6 cellular contexts compared by ENCODE assay signal in the genomic region with DNA sequence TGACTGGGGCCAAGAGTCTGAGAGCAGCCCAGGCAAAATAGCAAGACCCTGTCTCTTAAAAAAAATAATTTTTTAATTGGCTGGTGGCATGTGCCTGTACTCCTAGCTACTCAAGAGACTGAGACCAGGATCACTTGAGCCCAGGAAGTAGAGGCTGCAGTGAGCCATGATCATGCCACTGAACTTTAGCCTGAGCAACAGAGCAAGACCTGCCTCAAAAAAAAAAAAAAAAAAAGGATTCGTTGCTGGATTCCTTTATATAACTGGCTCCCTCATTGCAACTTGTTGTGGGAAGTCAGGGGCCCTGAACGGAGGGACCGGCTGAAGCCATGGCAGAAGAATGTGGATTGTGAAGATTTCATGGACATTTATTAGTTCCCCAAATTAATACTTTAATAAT. TPM values are rescaled to one million over a fixed set of nuclear protein-coding genes. Genes with fewer than 3 reads are reported as not detected.
DNase-seq lines count a peak whose midpoint lies in the region; ATAC-seq, FAIRE-seq and TF ChIP-seq lines count a peak whose summit lies in the region.
"Not testable (repeated sequence)": the region's sequence is repeated elsewhere in the genome, so short reads cannot be mapped to it uniquely, and the experiment has no call there.

No MANE protein-coding gene starts in this region.

- not testable (repeated sequence) for TF ChIP-seq EP300 in HepG2 (IDR thresholded peaks at IDR 0.05; ENCODE audit: low read depth in 2 of 2, low read length in 2 of 2); HepG2 (CRISPR knock-in tag; IDR thresholded peaks at IDR 0.05; ENCODE audit: borderline replicate concordance)

- not testable (repeated sequence) for TF ChIP-seq POLR2A in HepG2 (IDR thresholded peaks at IDR 0.05; ENCODE audit: insufficient read depth in 1 of 2, low read depth in 2 of 2, low read length in 2 of 2)

- CTCF ChIA-PET in HepG2 (lab: Yijun Ruan, JAX; ENCODE audit: low intra/inter-chr PET ratio, low total read pairs) = not testable (repeated sequence)

- H3K56ac ChIP-seq in H9 (ENCODE audit: insufficient read length, low read depth, low read length) = not testable (repeated sequence)

- not testable (repeated sequence) for H3K9me3 ChIP-seq in H9 (ENCODE audit: control insufficient read depth, low read depth, low read length); Karpas-422 (ENCODE audit: low read length); iPS-20b (ENCODE audit: insufficient read depth, low read depth, low read length); HepG2 (ENCODE audit: low read length)
- H3K9me3 ChIP-seq in endodermal cell (ENCODE audit: control insufficient read depth, low read length) = peaks cover 62% of the 10 kb centered on the region

- H3K4me1 ChIP-seq in H9 (ENCODE audit: insufficient read depth, low read length); Karpas-422 (ENCODE audit: low read length); endodermal cell (ENCODE audit: control insufficient read depth, insufficient read depth, low read length); HepG2 (ENCODE audit: insufficient read depth, low read length): not testable (repeated sequence)
- peaks cover 37% of the 10 kb centered on the region; the same call in 1 of the 2 replicates for H3K4me1 ChIP-seq in iPS-20b (ENCODE audit: insufficient read depth, low read length)

- not testable (repeated sequence) for H3K27me3 Mint-ChIP-seq in H9 (ENCODE audit: low read depth); endodermal cell (ENCODE audit: insufficient read depth)

- H2BK15ac ChIP-seq in H9 (ENCODE audit: low read depth, low read length) = not testable (repeated sequence)

- peak; percentile 62; the same call in 2 of the 3 replicates for ATAC-seq in HepG2

- not testable (repeated sequence) for H2AFZ ChIP-seq in H9 (ENCODE audit: low read length); Karpas-422 (ENCODE audit: low read length); HepG2 (ENCODE audit: low read length)

- not testable (repeated sequence) for H3K23ac ChIP-seq in H9 (ENCODE audit: insufficient read length, low read depth, low read length)

- not testable (repeated sequence) for H4K8ac ChIP-seq in H9 (replicated peaks; ENCODE audit: insufficient read length, low read depth, low read length)

- H3K27ac Mint-ChIP-seq in H9 = peak overlapping the region; percentile 94 to 99 (median 98)
- H3K27ac Mint-ChIP-seq in endodermal cell = not testable (repeated sequence)

- not testable (repeated sequence) for H3K4me3 ChIP-seq in Karpas-422 (ENCODE audit: low read length); HepG2 (replicated peaks in 1 of 3; ENCODE audit: insufficient read depth in 1 of 3, low read depth in 2 of 3, low read length in 3 of 3)
- H3K4me3 ChIP-seq in endodermal cell (ENCODE audit: low read length) (peak overlapping the region; percentile 68), iPS-20b (ENCODE audit: low read length) (peak overlapping the region; percentile 32; the same call in 1 of the 2 replicates)

- not testable (repeated sequence) for H3K79me1 ChIP-seq in H9 (ENCODE audit: insufficient read depth, low read depth, low read length, poor library complexity, severe bottlenecking)

- H3K9me2 ChIP-seq in Karpas-422 (replicated peaks; ENCODE audit: insufficient read depth, low read length) = not testable (repeated sequence)

- H3K27me3 ChIP-seq in H9 (ENCODE audit: insufficient read depth, low read length); Karpas-422 (ENCODE audit: low read length); endodermal cell (ENCODE audit: control insufficient read depth, insufficient read depth, low read length, poor library complexity, severe bottlenecking); iPS-20b (ENCODE audit: insufficient read depth, low read length); HepG2 (ENCODE audit: control insufficient read depth in 1 of 2, insufficient read depth in 2 of 2, low read length in 2 of 2): not testable (repeated sequence)

- H3K4me3 Mint-ChIP-seq in H9 = peak overlapping the region in 1 of 2 experiments; percentile 79; a peak in 4 of 5 replicates
- not testable (repeated sequence) for H3K4me3 Mint-ChIP-seq in endodermal cell

- DNase-seq in Caki2 (ENCODE audit: low read depth) (peak; percentile 33), Karpas-422 (peak; percentile 22), HepG2 (ENCODE audit: low spot score) (peak; percentile 13)
- DNase-seq in H9, endodermal cell: not testable (repeated sequence)

- not testable (repeated sequence) for H4K5ac ChIP-seq in H9 (ENCODE audit: insufficient read length, low read depth, low read length)

- not testable (repeated sequence) for H3K14ac ChIP-seq in H9 (ENCODE audit: insufficient read depth, low read length)

- POLR2A ChIA-PET in HepG2 (lab: Yijun Ruan, JAX) = not testable (repeated sequence)

- H3K4me2 ChIP-seq in H9 (ENCODE audit: insufficient read depth, insufficient read length, low read length); Karpas-422 (ENCODE audit: low read depth, low read length, poor library complexity, severe bottlenecking); HepG2 (ENCODE audit: low read depth, low read length): not testable (repeated sequence)

- FAIRE-seq in HepG2 (lab: Jason Lieb, UNC) = not testable (repeated sequence)

- H3K36me3 ChIP-seq in Karpas-422 (ENCODE audit: insufficient read depth, low read length); iPS-20b (ENCODE audit: insufficient read depth, low read depth, low read length); HepG2 (replicated peaks in 1 of 2; ENCODE audit: control insufficient read depth in 1 of 2, insufficient read depth in 2 of 2, low read length in 2 of 2): not testable (repeated sequence)
- H3K36me3 ChIP-seq in endodermal cell (ENCODE audit: control insufficient read depth, insufficient read depth, low read length) = peaks cover 14% of the 10 kb centered on the region

- H3K4ac ChIP-seq in H9 (ENCODE audit: low read depth, low read length) = not testable (repeated sequence)

- not testable (repeated sequence) for H4K91ac ChIP-seq in H9 (ENCODE audit: insufficient read length, low read depth, low read length)

- H3K79me2 ChIP-seq in H9 (ENCODE audit: insufficient read depth, low read length); Karpas-422 (ENCODE audit: low read length); HepG2 (ENCODE audit: insufficient read depth, low read length): not testable (repeated sequence)

- not testable (repeated sequence) for H2BK20ac ChIP-seq in H9 (ENCODE audit: low read depth, low read length, poor library complexity, severe bottlenecking)

- H3K36me3 Mint-ChIP-seq in H9 (ENCODE audit: insufficient read depth in 1 of 3, low read depth in 3 of 3) = peaks cover 16 to 35% (median 19%) of the 10 kb centered on the region in 3 experiments
- peaks cover 34% of the 10 kb centered on the region for H3K36me3 Mint-ChIP-seq in endodermal cell (ENCODE audit: low read depth)

- H3K9ac ChIP-seq in H9 (ENCODE audit: extremely low read depth, insufficient read length, low read length); Karpas-422 (ENCODE audit: low read length); endodermal cell (ENCODE audit: extremely low read depth, low read length, poor library complexity, severe bottlenecking); HepG2 (ENCODE audit: insufficient read depth, low read depth, low read length): not testable (repeated sequence)
- peak overlapping the region; percentile 58; the same call in 1 of the 2 replicates for H3K9ac ChIP-seq in iPS-20b (ENCODE audit: low read depth, low read length)

- WGBS in H9 (ENCODE audit: extremely low coverage, insufficient read length, low lambda C conversion rate) = no CpG with 5 or more reads among the region's 3 CpGs
- 93% methylated on average over 3 of the region's 3 CpGs; no CpG with 5 or more reads in 1 of the 2 experiments for WGBS in endodermal cell (ENCODE audit: insufficient coverage in 1 of 2, insufficient read length in 1 of 2), 2 experiments
- WGBS in HepG2 (ENCODE audit: low lambda C conversion rate) = 50% methylated on average over 3 of the region's 3 CpGs

- H3T11ph ChIP-seq in H9 (ENCODE audit: low read length) = not testable (repeated sequence)

- H2BK12ac ChIP-seq in H9 (ENCODE audit: insufficient read length, low read depth, low read length) = not testable (repeated sequence)

- TF ChIP-seq CTCF in H9 (conservative IDR thresholded peaks at IDR 0.05); endodermal cell (conservative IDR thresholded peaks at IDR 0.05); HepG2 (CRISPR knock-in tag; IDR thresholded peaks at IDR 0.05): not testable (repeated sequence)

- not testable (repeated sequence) for H4K20me1 ChIP-seq in H9 (ENCODE audit: control insufficient read depth, insufficient read depth, insufficient read length); Karpas-422 (ENCODE audit: insufficient read depth, low read depth, low read length); HepG2 (ENCODE audit: insufficient read depth, low read length)

- BruUV-seq in HepG2 (replicated peaks; lab: Mats Ljungman, UMichigan) = not testable (repeated sequence)

- H3K18ac ChIP-seq in H9 (ENCODE audit: insufficient read length, low read depth, low read length) = not testable (repeated sequence)

- H3K23me2 ChIP-seq in H9 (ENCODE audit: insufficient read length, low read depth, low read length, poor library complexity, severe bottlenecking) = not testable (repeated sequence)

- not testable (repeated sequence) for H2AK5ac ChIP-seq in H9 (ENCODE audit: insufficient read length, low read length)

- H2BK120ac ChIP-seq in H9 (ENCODE audit: low read depth, low read length, poor library complexity, severe bottlenecking) = not testable (repeated sequence)

- H2BK5ac ChIP-seq in H9 (ENCODE audit: insufficient read length, low read length) = not testable (repeated sequence)

- intact Hi-C loops in HepG2 (cut with micrococcal nuclease; ENCODE audit: unreplicated experiment) = not testable (repeated sequence)

- H3K27ac ChIP-seq in H9 (ENCODE audit: insufficient read length, low read depth, low read length) (peak overlapping the region; percentile 90), iPS-20b (ENCODE audit: low read length) (peak overlapping the region; percentile 87)
- H3K27ac ChIP-seq in Karpas-422 (ENCODE audit: low read length); endodermal cell (ENCODE audit: low read depth, low read length); HepG2 (ENCODE audit: extremely low read length, insufficient read depth, low read length): not testable (repeated sequence)

- H3K9me3 Mint-ChIP-seq in H9 = peaks cover 12 to 14% of the 10 kb centered on the region in 2 experiments
- peaks cover 60% of the 10 kb centered on the region for H3K9me3 Mint-ChIP-seq in endodermal cell

- H3K4me1 Mint-ChIP-seq in H9 = peaks cover 53 to 67% of the 10 kb centered on the region in 2 experiments
- not testable (repeated sequence) for H3K4me1 Mint-ChIP-seq in endodermal cell

- in situ Hi-C loops in Caki2 (cut with HindIII; ENCODE audit: low pct_unique_long_range_greater_than_20kb, low sequenced_read_pairs); HepG2 (cut with HindIII; ENCODE audit: extremely low pct_ligation_motif_present, low pct_unique_long_range_greater_than_20kb): not testable (repeated sequence)

- not testable (repeated sequence) for TF ChIP-seq RAD21 in HepG2 (CRISPR knock-in tag; IDR thresholded peaks at IDR 0.05)

RNA-seq across cellular contexts. Expression of a gene that starts 15.3 kb away (rescaled TPM):
- total RNA-seq in Caki2 (2014; rRNA removed; shearing (Covaris generic); ENCODE audit: low replicate concordance) = 4.9 and 6.4 TPM in 2 replicates
- total RNA-seq in H9 (2021) (17.4 and 22.4 TPM in 2 replicates), endodermal cell (10 to 100 TPM; 11.8 to 25.1 TPM), HepG2 (2016; rRNA removed; fragmentation: Illumina TruSeq; extraction: Trizol) (4.6 and 5.2 TPM in 2 replicates)
- 15.3 and 20.8 TPM in 2 replicates for total RNA-seq in Karpas-422 (2014; rRNA removed; shearing (Covaris generic); ENCODE audit: low replicate concordance)
- 6.9 TPM for polyA plus RNA-seq in endodermal cell (2013, experiment 1 of 2)
- 8.1 TPM for polyA plus RNA-seq in endodermal cell (2013, experiment 2 of 2)
- total RNA-seq in HepG2 (2016; cell fraction: cytosol; rRNA removed; fragmentation: Illumina TruSeq; extraction: Trizol; ENCODE audit: low read depth) = 14.2 and 15.9 TPM in 2 replicates
- total RNA-seq in HepG2 (2016; cell fraction: insoluble cytoplasmic fraction; rRNA removed; fragmentation: Illumina TruSeq; extraction: Trizol) = 4.7 and 5.5 TPM in 2 replicates
- total RNA-seq in HepG2 (2016; cell fraction: membrane; rRNA removed; fragmentation: Illumina TruSeq; extraction: Trizol) = 9.0 and 11.8 TPM in 2 replicates
- total RNA-seq in HepG2 (2016; cell fraction: nucleus; rRNA removed; fragmentation: Illumina TruSeq; extraction: Trizol) = 18.6 and 20.4 TPM in 2 replicates
- polyA plus RNA-seq in HepG2 (2011; rRNA removed) = 1.8 and 2.9 TPM in 2 replicates
- polyA plus RNA-seq in HepG2 (2011; cell fraction: cytosol; rRNA removed) = 0.97 and 1.0 TPM in 2 replicates
- 4.3 TPM in 2 replicates for polyA plus RNA-seq in HepG2 (2011; cell fraction: nucleus; rRNA removed)
- polyA plus RNA-seq in HepG2 (2012) = 1.7 and 2.0 TPM in 2 replicates
- 0.53 and 0.58 TPM in 2 replicates for polyA plus RNA-seq in HepG2 (2016; cell fraction: cytosol; fragmentation: Illumina TruSeq; extraction: Trizol; ENCODE audit: low read depth)
- polyA plus RNA-seq in HepG2 (2016; cell fraction: insoluble cytoplasmic fraction; fragmentation: Illumina TruSeq; extraction: Trizol; ENCODE audit: low read depth) = 2.5 and 2.8 TPM in 2 replicates
- polyA plus RNA-seq in HepG2 (2016; cell fraction: membrane; fragmentation: Illumina TruSeq; extraction: Trizol; ENCODE audit: low read depth) = 1.5 and 2.0 TPM in 2 replicates
- 5.1 and 6.1 TPM in 2 replicates for polyA plus RNA-seq in HepG2 (2016; cell fraction: nucleus; fragmentation: Illumina TruSeq; extraction: Trizol; ENCODE audit: insufficient read depth, low read depth)
- 9.9 and 26.1 TPM in 2 replicates for polyA minus RNA-seq in HepG2 (2011; rRNA and poly(A)+ RNA removed; ENCODE audit: low replicate concordance)
- polyA minus RNA-seq in HepG2 (2011; cell fraction: cytosol; rRNA and poly(A)+ RNA removed) = 2.5 and 4.6 TPM in 2 replicates
- polyA minus RNA-seq in HepG2 (2011; cell fraction: nucleus; rRNA and poly(A)+ RNA removed) = 44.1 and 49.7 TPM in 2 replicates

RNA-seq across cellular contexts. Expression of a gene that starts 15.7 kb away (rescaled TPM):
- 380 and 385 TPM in 2 replicates for total RNA-seq in Caki2 (2014; rRNA removed; shearing (Covaris generic); ENCODE audit: low replicate concordance)
- total RNA-seq in H9 (2021) = 317 and 324 TPM in 2 replicates
- total RNA-seq in Karpas-422 (2014; rRNA removed; shearing (Covaris generic); ENCODE audit: low replicate concordance) = 141 and 208 TPM in 2 replicates
- 100 to 1,000 TPM; 160 to 259 TPM for total RNA-seq in endodermal cell
- 235 TPM for polyA plus RNA-seq in endodermal cell (2013, experiment 1 of 2)
- 226 TPM for polyA plus RNA-seq in endodermal cell (2013, experiment 2 of 2)
- 415 and 596 TPM in 2 replicates for total RNA-seq in HepG2 (2016; rRNA removed; fragmentation: Illumina TruSeq; extraction: Trizol)
- 85.4 and 99.8 TPM in 2 replicates for total RNA-seq in HepG2 (2016; cell fraction: cytosol; rRNA removed; fragmentation: Illumina TruSeq; extraction: Trizol; ENCODE audit: low read depth)
- total RNA-seq in HepG2 (2016; cell fraction: insoluble cytoplasmic fraction; rRNA removed; fragmentation: Illumina TruSeq; extraction: Trizol) = 405 and 611 TPM in 2 replicates
- 96.5 and 110 TPM in 2 replicates for total RNA-seq in HepG2 (2016; cell fraction: membrane; rRNA removed; fragmentation: Illumina TruSeq; extraction: Trizol)
- total RNA-seq in HepG2 (2016; cell fraction: nucleus; rRNA removed; fragmentation: Illumina TruSeq; extraction: Trizol) = 230 and 233 TPM in 2 replicates
- 203 and 293 TPM in 2 replicates for polyA plus RNA-seq in HepG2 (2011; rRNA removed)
- polyA plus RNA-seq in HepG2 (2011; cell fraction: cytosol; rRNA removed) = 203 and 248 TPM in 2 replicates
- 56.7 and 75.3 TPM in 2 replicates for polyA plus RNA-seq in HepG2 (2011; cell fraction: nucleus; rRNA removed)
- 158 and 206 TPM in 2 replicates for polyA plus RNA-seq in HepG2 (2012)
- polyA plus RNA-seq in HepG2 (2016; cell fraction: cytosol; fragmentation: Illumina TruSeq; extraction: Trizol; ENCODE audit: low read depth) = 61.0 and 66.0 TPM in 2 replicates
- 513 and 532 TPM in 2 replicates for polyA plus RNA-seq in HepG2 (2016; cell fraction: insoluble cytoplasmic fraction; fragmentation: Illumina TruSeq; extraction: Trizol; ENCODE audit: low read depth)
- 81.4 and 84.3 TPM in 2 replicates for polyA plus RNA-seq in HepG2 (2016; cell fraction: membrane; fragmentation: Illumina TruSeq; extraction: Trizol; ENCODE audit: low read depth)
- 260 and 264 TPM in 2 replicates for polyA plus RNA-seq in HepG2 (2016; cell fraction: nucleus; fragmentation: Illumina TruSeq; extraction: Trizol; ENCODE audit: insufficient read depth, low read depth)
- polyA minus RNA-seq in HepG2 (2011; rRNA and poly(A)+ RNA removed; ENCODE audit: low replicate concordance) = 112 and 123 TPM in 2 replicates
- polyA minus RNA-seq in HepG2 (2011; cell fraction: cytosol; rRNA and poly(A)+ RNA removed) = 111 and 121 TPM in 2 replicates
- 112 and 144 TPM in 2 replicates for polyA minus RNA-seq in HepG2 (2011; cell fraction: nucleus; rRNA and poly(A)+ RNA removed)
